10 cellular contexts compared by ENCODE assay signal in genomic region chr19:42140125-42140754, GRCh38. TPM values are rescaled to one million over a fixed set of nuclear protein-coding genes. Genes with fewer than 3 reads are reported as not detected.
DNase-seq lines count a peak whose midpoint lies in the region; ATAC-seq, FAIRE-seq and TF ChIP-seq lines count a peak whose summit lies in the region.
"Had no signal": no experiment of that assay in that cellular context is flagged by ENCODE, and none has a peak within 500 bp of the region (broad histone marks: within the 10 kb centered on the region; RNA-seq: fewer than 3 reads in every experiment).

No MANE protein-coding gene starts in this region.

- H3K4me1 ChIP-seq in kidney (ENCODE audit: control insufficient read depth in 1 of 2, insufficient read depth in 1 of 2, low read depth in 1 of 2, low read length in 2 of 2): no peaks in the 10 kb centered on the region
- no peaks in the 10 kb centered on the region for H3K4me1 ChIP-seq in thyroid gland
- H3K4me1 ChIP-seq: Peyer's patch, tibial artery had no signal

- H3K27me3 Mint-ChIP-seq in activated CD4-positive, alpha-beta T cell treated with anti-CD3 and anti-CD28 coated beads, Interleukin-2, amount 10 ng/mL, durations not matched to agents 24 days and 14 days: peaks cover 10% of the 10 kb centered on the region
- H3K27me3 Mint-ChIP-seq in activated naive CD8-positive, alpha-beta T cell treated with anti-CD3 and anti-CD28 coated beads, Interleukin-2, amount 10 ng/mL, durations not matched to agents 7 days and 5 days: peaks cover 3% of the 10 kb centered on the region

- peak; percentile 82 for DNase-seq in activated CD4-positive, alpha-beta T cell treated with anti-CD3 and anti-CD28 coated beads, Interleukin-2, amount 10 ng/mL, durations not matched to agents 24 days and 14 days
- DNase-seq in activated CD4-positive, alpha-beta T cell treated with anti-CD3 and anti-CD28 coated beads, Interleukin-2, amount 50 U/mL, for 1 hour: no peak
- DNase-seq in activated naive CD8-positive, alpha-beta T cell treated with anti-CD3 and anti-CD28 coated beads, Interleukin-2, amount 10 ng/mL, durations not matched to agents 7 days and 5 days: peak; percentile 66
- DNase-seq in kidney (peak; percentile 77), thyroid gland (peak; percentile 48 to 60), NCI-H1105 (lab: John Stamatoyannopoulos, UW) (no peak)

- H3K4me1 Mint-ChIP-seq in activated CD4-positive, alpha-beta T cell treated with anti-CD3 and anti-CD28 coated beads, Interleukin-2, amount 10 ng/mL, durations not matched to agents 24 days and 14 days: peaks cover 17% of the 10 kb centered on the region
- peaks cover 8% of the 10 kb centered on the region for H3K4me1 Mint-ChIP-seq in activated naive CD8-positive, alpha-beta T cell treated with anti-CD3 and anti-CD28 coated beads, Interleukin-2, amount 10 ng/mL, durations not matched to agents 7 days and 5 days

- H3K27ac Mint-ChIP-seq in activated CD4-positive, alpha-beta T cell treated with anti-CD3 and anti-CD28 coated beads, Interleukin-2, amount 10 ng/mL, durations not matched to agents 24 days and 14 days: no peak overlapping the region
- no peak overlapping the region for H3K27ac Mint-ChIP-seq in activated naive CD8-positive, alpha-beta T cell treated with anti-CD3 and anti-CD28 coated beads, Interleukin-2, amount 10 ng/mL, durations not matched to agents 7 days and 5 days

- intact Hi-C loops in activated CD4-positive, alpha-beta T cell treated with anti-CD3 and anti-CD28 coated beads, Interleukin-2, amount 10 ng/mL, durations not matched to agents 24 days and 14 days (cut with micrococcal nuclease): no loop called here
- intact Hi-C loops in kidney (cut with DNase I): no loop called here
- intact Hi-C loops in thyroid gland (cut with DNase I): no loop called here

- no peak overlapping the region for H3K27ac ChIP-seq in kidney (ENCODE audit: low read depth in 2 of 2, low read length in 2 of 2)
- no peak overlapping the region for H3K27ac ChIP-seq in thyroid gland
- H3K27ac ChIP-seq: Peyer's patch, tibial artery had no signal

- no peak overlapping the region for H3K9ac ChIP-seq in kidney (ENCODE audit: low read length in 2 of 2)

- no peak for TF ChIP-seq POLR2A in thyroid gland (IDR thresholded peaks at IDR 0.05)

- H3K36me3 ChIP-seq in kidney (ENCODE audit: control insufficient read depth in 1 of 2, insufficient read depth in 2 of 2, low read length in 2 of 2): no peaks in the 10 kb centered on the region
- no peaks in the 10 kb centered on the region for H3K36me3 ChIP-seq in thyroid gland
- H3K36me3 ChIP-seq: Peyer's patch, tibial artery had no signal

- no peaks in the 10 kb centered on the region for H3K27me3 ChIP-seq in thyroid gland
- H3K27me3 ChIP-seq: Peyer's patch had no signal

- peak; percentile 85 for ATAC-seq in activated naive CD8-positive, alpha-beta T cell treated with anti-CD3 and anti-CD28 coated beads, Interleukin-2, amount 10 ng/mL, durations not matched to agents 7 days and 5 days (ENCODE audit: low read depth)
- ATAC-seq in HG03460 (IDR thresholded peaks at IDR 0.05; ENCODE audit: unreplicated experiment) (no peak), GM19452 (IDR thresholded peaks at IDR 0.05; ENCODE audit: unreplicated experiment) (no peak)

- H3K4me3 Mint-ChIP-seq in activated CD4-positive, alpha-beta T cell treated with anti-CD3 and anti-CD28 coated beads, Interleukin-2, amount 10 ng/mL, durations not matched to agents 24 days and 14 days: no peak overlapping the region
- no peak overlapping the region for H3K4me3 Mint-ChIP-seq in activated naive CD8-positive, alpha-beta T cell treated with anti-CD3 and anti-CD28 coated beads, Interleukin-2, amount 10 ng/mL, durations not matched to agents 7 days and 5 days

- H3K36me3 Mint-ChIP-seq in activated CD4-positive, alpha-beta T cell treated with anti-CD3 and anti-CD28 coated beads, Interleukin-2, amount 10 ng/mL, durations not matched to agents 24 days and 14 days (ENCODE audit: low read depth): peaks cover 21% of the 10 kb centered on the region
- H3K36me3 Mint-ChIP-seq in activated naive CD8-positive, alpha-beta T cell treated with anti-CD3 and anti-CD28 coated beads, Interleukin-2, amount 10 ng/mL, durations not matched to agents 7 days and 5 days: no peaks in the 10 kb centered on the region

- H3K4me3 ChIP-seq in kidney (ENCODE audit: low read length in 2 of 2) (no peak overlapping the region), thyroid gland (replicated peaks in 1 of 3) (no peak overlapping the region)
- H3K4me3 ChIP-seq: Peyer's patch, tibial artery had no signal

- no peaks in the 10 kb centered on the region for H3K9me3 ChIP-seq in kidney (ENCODE audit: control insufficient read depth in 1 of 2, low read length in 2 of 2)
- no peaks in the 10 kb centered on the region for H3K9me3 ChIP-seq in thyroid gland
- H3K9me3 ChIP-seq: Peyer's patch, tibial artery had no signal

- POLR2A ChIA-PET in activated naive CD8-positive, alpha-beta T cell treated with anti-CD3 and anti-CD28 coated beads, Interleukin-2, amount 10 ng/mL, durations not matched to agents 7 days and 5 days (lab: Charles Lee): interaction anchor here (0.5 to 1.5 kb wide), 4 partner anchors 15 to 58 kb away, joined by 3 to 6 read pairs (median 3); no protein-coding TSS in a partner anchor

- TF ChIP-seq CTCF in kidney (IDR thresholded peaks at IDR 0.05; ENCODE audit: borderline replicate concordance, extremely low read depth, insufficient read depth): no peak
- no peak for TF ChIP-seq CTCF in thyroid gland (IDR thresholded peaks at IDR 0.05)

- no peak for FAIRE-seq in kidney (lab: Jason Lieb, UNC)

- 7 to 17% methylated on average over 4 to 8 of the region's 8 CpGs for WGBS in thyroid gland, 2 donors

- H3K9me3 Mint-ChIP-seq in activated CD4-positive, alpha-beta T cell treated with anti-CD3 and anti-CD28 coated beads, Interleukin-2, amount 10 ng/mL, durations not matched to agents 24 days and 14 days: no peaks in the 10 kb centered on the region
- no peaks in the 10 kb centered on the region for H3K9me3 Mint-ChIP-seq in activated naive CD8-positive, alpha-beta T cell treated with anti-CD3 and anti-CD28 coated beads, Interleukin-2, amount 10 ng/mL, durations not matched to agents 7 days and 5 days

RNA-seq across cellular contexts. Expression of gene POU2F2, which starts 8.0 kb away (rescaled TPM):
- total RNA-seq in activated CD4-positive, alpha-beta T cell treated with anti-CD3 and anti-CD28 coated beads, Interleukin-2, amount 10 ng/mL, durations not matched to agents 24 days and 14 days: 71.5 and 72.0 TPM in 2 replicates
- 10 to 100 TPM; 33.0 to 33.9 TPM for total RNA-seq in activated naive CD8-positive, alpha-beta T cell treated with anti-CD3 and anti-CD28 coated beads, Interleukin-2, amount 10 ng/mL, durations not matched to agents 7 days and 5 days
- total RNA-seq in kidney (9.8 TPM), thyroid gland (under 1 TPM; 0.11 to 0.49 (median 0.15) TPM)
- 1.3 TPM for polyA plus RNA-seq in kidney (ENCODE audit: insufficient read depth, low read depth, low replicate concordance)

Comparison
In these comparisons a context has a peak if more than half of its experiments do, and no peak if none do; other contexts are left out.
1. DNase-seq: peak in activated CD4-positive, alpha-beta T cell treated with anti-CD3 and anti-CD28 coated beads, Interleukin-2, amount 10 ng/mL, durations not matched to agents 24 days and 14 days (single experiment), activated naive CD8-positive, alpha-beta T cell treated with anti-CD3 and anti-CD28 coated beads, Interleukin-2, amount 10 ng/mL, durations not matched to agents 7 days and 5 days (single experiment), kidney (single experiment) and thyroid gland (2 of 2); none in activated CD4-positive, alpha-beta T cell treated with anti-CD3 and anti-CD28 coated beads, Interleukin-2, amount 50 U/mL, for 1 hour (single experiment) and NCI-H1105 (single experiment).